Comparison of ENCODE assay signal across 12 cellular contexts in the genomic region with DNA sequence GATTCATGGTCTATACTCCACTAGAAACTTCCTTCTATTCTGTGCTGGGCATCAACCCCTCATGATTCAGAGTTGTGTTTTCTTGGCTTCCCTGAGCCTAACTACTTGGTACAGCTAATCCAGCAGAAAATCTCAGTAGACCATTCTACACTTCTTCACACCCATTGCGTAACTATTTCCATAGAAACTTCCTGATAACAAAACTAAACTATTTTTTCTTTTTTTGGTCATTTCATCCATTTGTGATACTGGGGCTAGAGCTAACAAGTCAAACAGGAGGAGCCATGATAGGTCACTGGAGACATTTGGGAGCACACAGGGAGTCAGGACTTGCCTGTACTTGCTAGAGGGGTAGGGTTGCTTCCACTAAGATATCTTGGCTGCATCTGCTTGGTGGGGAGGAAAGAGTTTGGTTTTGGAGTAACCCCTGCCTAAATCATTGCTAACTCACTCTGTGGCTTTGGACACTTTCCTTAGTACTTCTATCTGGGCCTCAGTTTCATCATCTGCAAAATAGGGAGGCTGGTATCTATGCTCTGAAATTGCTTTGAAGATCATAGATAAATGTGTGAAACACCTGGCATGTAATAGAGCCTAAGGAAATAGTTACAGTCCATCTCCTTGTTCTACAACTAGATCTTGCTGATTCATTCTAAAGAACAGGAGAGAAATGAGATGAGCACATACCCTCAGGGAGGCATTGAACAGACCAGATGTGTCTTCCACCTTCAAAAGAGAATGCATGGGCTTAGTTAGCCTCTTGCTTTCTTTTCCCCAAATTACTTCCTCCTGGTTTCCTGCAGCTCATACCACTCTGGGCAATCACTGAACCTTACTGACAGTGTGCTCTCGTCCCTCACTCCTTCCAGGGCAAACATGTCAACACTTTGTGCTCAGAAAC.
DNase-seq lines count a peak whose midpoint lies in the region; ATAC-seq and TF ChIP-seq lines count a peak whose summit lies in the region.
"Had no signal": no experiment of that assay in that cellular context is flagged by ENCODE, and none has a peak within 500 bp of the region (broad histone marks: within the 10 kb centered on the region; RNA-seq: fewer than 3 reads in every experiment).

No MANE protein-coding gene starts in this region.

- TF ChIP-seq CTCF in RWPE2 (IDR thresholded peaks at IDR 0.05; ENCODE audit: poor library complexity, severe bottlenecking) (no peak), foreskin fibroblast (IDR thresholded peaks at IDR 0.05; ENCODE audit: low read depth, low read length) (no peak), uterus (IDR thresholded peaks at IDR 0.05) (no peak), GM10266 (IDR thresholded peaks at IDR 0.05; ENCODE audit: control insufficient read depth, insufficient read depth, low read depth, missing control alignments) (no peak)

- peak; percentile 37 for DNase-seq in HT1080 (ENCODE audit: low read depth)
- no peak for DNase-seq in RWPE2 (ENCODE audit: low spot score)
- peak; percentile 41 to 73 for DNase-seq in foreskin fibroblast
- DNase-seq in uterus = no peak
- DNase-seq in GM10266 (ENCODE audit: extremely low spot score) = no peak
- DNase-seq in NCI-H2171 (lab: John Stamatoyannopoulos, UW) = no peak
- DNase-seq: DMS153, NCI-H146, retina, transverse colon had no signal

- peak overlapping the region; percentile 88 for H3K27ac ChIP-seq in RWPE2 (ENCODE audit: poor library complexity, severe bottlenecking)
- peak overlapping the region; percentile 15 for H3K27ac ChIP-seq in skeletal muscle tissue (ENCODE audit: low read depth, low read length)
- no peak overlapping the region for H3K27ac ChIP-seq in uterus

- H3K4me3 ChIP-seq in RWPE2 (ENCODE audit: severe bottlenecking) = no peak overlapping the region
- no peak overlapping the region for H3K4me3 ChIP-seq in foreskin fibroblast (ENCODE audit: low read depth in 1 of 2, low read length in 2 of 2)
- H3K4me3 ChIP-seq in skeletal muscle tissue (ENCODE audit: low read length in 3 of 3) = no peak overlapping the region
- no peak overlapping the region for H3K4me3 ChIP-seq in uterus
- H3K4me3 ChIP-seq: transverse colon had no signal

- no peaks in the 10 kb centered on the region for H3K27me3 ChIP-seq in RWPE2 (ENCODE audit: insufficient read depth, poor library complexity, severe bottlenecking)
- H3K27me3 ChIP-seq in skeletal muscle tissue (ENCODE audit: control insufficient read depth in 3 of 3, insufficient read depth in 3 of 3, low read length in 3 of 3) = no peaks in the 10 kb centered on the region
- no peaks in the 10 kb centered on the region for H3K27me3 ChIP-seq in uterus
- H3K27me3 ChIP-seq: transverse colon had no signal

- H3K4me1 ChIP-seq in RWPE2 (ENCODE audit: insufficient read depth, poor library complexity, severe bottlenecking) = peaks cover 48% of the 10 kb centered on the region
- H3K4me1 ChIP-seq in skeletal muscle tissue (ENCODE audit: control insufficient read depth in 3 of 3, insufficient read depth in 3 of 3, low read length in 3 of 3) = peaks cover 0 to 8% (median 8%) of the 10 kb centered on the region in 3 donors
- no peaks in the 10 kb centered on the region for H3K4me1 ChIP-seq in uterus
- H3K4me1 ChIP-seq: transverse colon had no signal

- no peak overlapping the region for H3K9ac ChIP-seq in skeletal muscle tissue (ENCODE audit: low read depth in 1 of 3, low read length in 3 of 3)

- TF ChIP-seq POLR2A in uterus (IDR thresholded peaks at IDR 0.05) = no peak

- intact Hi-C loops in uterus (cut with DNase I; ENCODE audit: low total_unique reads) = no loop called here

- H3K9me3 ChIP-seq in RWPE2 (ENCODE audit: severe bottlenecking) (no peaks in the 10 kb centered on the region), skeletal muscle tissue (ENCODE audit: control insufficient read depth in 3 of 3, low read length in 3 of 3) (no peaks in the 10 kb centered on the region), uterus (no peaks in the 10 kb centered on the region)
- H3K9me3 ChIP-seq: transverse colon had no signal

- no peaks in the 10 kb centered on the region for H3K36me3 ChIP-seq in RWPE2 (ENCODE audit: low read depth)
- no peaks in the 10 kb centered on the region for H3K36me3 ChIP-seq in skeletal muscle tissue (ENCODE audit: control insufficient read depth in 3 of 3, insufficient read depth in 3 of 3, low read length in 3 of 3)
- H3K36me3 ChIP-seq in uterus = no peaks in the 10 kb centered on the region
- H3K36me3 ChIP-seq: transverse colon had no signal

- ATAC-seq in RWPE2 (ENCODE audit: low read depth) = peak; percentile 43
- ATAC-seq in GM19324 (IDR thresholded peaks at IDR 0.05; ENCODE audit: low FRiP score, unreplicated experiment) = no peak

Comparison
In these comparisons a context has a peak if more than half of its experiments do, and no peak if none do; other contexts are left out.
1. DNase-seq: peak in HT1080 (single experiment) and foreskin fibroblast (2 of 2); none in RWPE2 (single experiment), uterus (0 of 2), GM10266 (single experiment) and NCI-H2171 (single experiment).
2. H3K27ac ChIP-seq: peak in RWPE2 (single experiment) and skeletal muscle tissue (single experiment); none in uterus (0 of 2).